ENCODE assay signal across 1 cellular context in genomic region chr12:45355750-45356149, GRCh38.
TF ChIP-seq lines count a peak whose summit lies in the region.

No MANE protein-coding gene starts in this region.

TF ChIP-seq in K562, 482 proteins besides CTCF, POLR2A, EP300 and RAD21 (continued from another document):
- no peak for TF ChIP-seq RBBP5 (IDR thresholded peaks at IDR 0.05; ENCODE audit: borderline replicate concordance, insufficient read depth, low read length, poor library complexity, severe bottlenecking)
- TF ChIP-seq DPF2 (IDR thresholded peaks at IDR 0.05): peak; percentile 73
- TF ChIP-seq TARDBP (IDR thresholded peaks at IDR 0.05): no peak
- TF ChIP-seq ZKSCAN3 (CRISPR knock-in tag; IDR thresholded peaks at IDR 0.05): no peak
- no peak for TF ChIP-seq FOXK1 (CRISPR knock-in tag; IDR thresholded peaks at IDR 0.05; ENCODE audit: borderline replicate concordance)
- no peak for TF ChIP-seq CHD4 (IDR thresholded peaks at IDR 0.05; ENCODE audit: insufficient read depth, insufficient replicate concordance, low read depth, low read length, poor library complexity, severe bottlenecking)
- no peak for TF ChIP-seq SOX6 (IDR thresholded peaks at IDR 0.05)
- TF ChIP-seq ATF3 (IDR thresholded peaks at IDR 0.05): peak; percentile 90
- TF ChIP-seq ATF3 (CRISPR knock-in tag; conservative IDR thresholded peaks at IDR 0.05): no peak
- TF ChIP-seq HMG20A (CRISPR knock-in tag; conservative IDR thresholded peaks at IDR 0.05): no peak
- no peak for TF ChIP-seq NRF1 (conservative IDR thresholded peaks at IDR 0.05 in 1 of 2, IDR thresholded peaks at IDR 0.05 in 1 of 2)
- TF ChIP-seq RBM22 (IDR thresholded peaks at IDR 0.05; ENCODE audit: low read depth, low read length, poor library complexity, severe bottlenecking): no peak
- TF ChIP-seq RBM39 (optimal IDR thresholded peaks at IDR 0.05; ENCODE audit: low read depth, low read length): no peak
- TF ChIP-seq HLTF (IDR thresholded peaks at IDR 0.05): no peak
- TF ChIP-seq RNF2 (IDR thresholded peaks at IDR 0.05): no peak
- no peak for TF ChIP-seq ZNF583 (CRISPR knock-in tag; IDR thresholded peaks at IDR 0.05)
- TF ChIP-seq SMARCE1 (IDR thresholded peaks at IDR 0.05): peak; percentile 86; the same call in 1 of the 2 replicates
- TF ChIP-seq ZEB2 (IDR thresholded peaks at IDR 0.05): peak; percentile 82
- TF ChIP-seq ZSCAN32 (CRISPR knock-in tag; IDR thresholded peaks at IDR 0.05): no peak
- no peak for TF ChIP-seq SNRNP70 (optimal IDR thresholded peaks at IDR 0.05; ENCODE audit: low read depth, low read length)
- TF ChIP-seq ARID1B (IDR thresholded peaks at IDR 0.05): peak; percentile 82
- no peak for TF ChIP-seq E2F5 (CRISPR knock-in tag; IDR thresholded peaks at IDR 0.05)
- no peak for TF ChIP-seq CHAMP1 (IDR thresholded peaks at IDR 0.05)
